Comparison of ENCODE assay signal across 9 cellular contexts in genomic region chr11:128157423-128158298, GRCh38.
DNase-seq lines count a peak whose midpoint lies in the region; ATAC-seq and TF ChIP-seq lines count a peak whose summit lies in the region.
"Had no signal": no experiment of that assay in that cellular context is flagged by ENCODE, and none has a peak within 500 bp of the region (broad histone marks: within the 10 kb centered on the region; RNA-seq: fewer than 3 reads in every experiment).

No MANE protein-coding gene starts in this region.

- H3K18ac ChIP-seq in mesenchymal stem cell (ENCODE audit: low read depth in 1 of 2, low read length in 2 of 2): no peak overlapping the region

- H3K14ac ChIP-seq in mesenchymal stem cell (ENCODE audit: low read length in 2 of 2): no peak overlapping the region

- no peaks in the 10 kb centered on the region for H3K27me3 ChIP-seq in CD4-positive, alpha-beta T cell (ENCODE audit: control insufficient read depth, insufficient read depth, low read length)
- peaks cover 0 to 25% of the 10 kb centered on the region in 2 experiments for H3K27me3 ChIP-seq in mesenchymal stem cell (ENCODE audit: control insufficient read depth in 1 of 2, insufficient read depth in 1 of 2, low read length in 2 of 2)

- intact Hi-C loops in CD4-positive, alpha-beta T cell (cut with DNase I, micrococcal nuclease): loop anchor here (1.0 to 5.0 kb wide), 6 partner anchors 15 to 800 kb away; no protein-coding TSS in a partner anchor
- intact Hi-C loops in activated CD4-positive, alpha-beta T cell treated with anti-CD3 and anti-CD28 coated beads for 36 hours (cut with DNase I, micrococcal nuclease): loop anchor here (1.0 kb wide), 6 partner anchors 126 to 799 kb away; no protein-coding TSS in a partner anchor

- H3K4me2 ChIP-seq in mesenchymal stem cell (ENCODE audit: low read length, poor library complexity, severe bottlenecking): peak overlapping the region; percentile 47

- H3K4me1 Mint-ChIP-seq in CD4-positive, alpha-beta T cell (ENCODE audit: low read depth): peaks cover 8% of the 10 kb centered on the region
- peaks cover 10% of the 10 kb centered on the region for H3K4me1 Mint-ChIP-seq in activated CD4-positive, alpha-beta T cell treated with anti-CD3 and anti-CD28 coated beads for 36 hours

- H3K4me1 ChIP-seq in mesenchymal stem cell (ENCODE audit: control insufficient read depth, insufficient read depth, low read depth, low read length): no peaks in the 10 kb centered on the region

- peak in 9 of 10 experiments; percentile 9 to 57 (median 40) for DNase-seq in CD4-positive, alpha-beta T cell
- peak; percentile 14 for DNase-seq in GM19240 (ENCODE audit: insufficient read length, low spot score)
- peak; percentile 67 for DNase-seq in NCI-H510A (lab: John Stamatoyannopoulos, UW)
- DNase-seq in activated CD4-positive, alpha-beta T cell treated with anti-CD3 and anti-CD28 coated beads for 36 hours: peak; percentile 68
- DNase-seq in effector CD4-positive, alpha-beta T cell: peak; percentile 56
- DNase-seq in mesenchymal stem cell: peak; percentile 85
- peak; percentile 12 to 32 for DNase-seq in stimulated activated CD8-positive, alpha-beta memory T cell treated with anti-CD3 and anti-CD28 coated beads, Interleukin-7, amount 100 ng/mL, for 4 hours (ENCODE audit: low read depth in 2 of 2)

- H2AK5ac ChIP-seq in mesenchymal stem cell (ENCODE audit: low read length, severe bottlenecking): no peak overlapping the region

- POLR2A ChIA-PET in CD4-positive, alpha-beta T cell (lab: Charles Lee): interaction anchor here (0.6 to 2.5 kb wide), 13 partner anchors 73 to 796 kb away, joined by 3 to 21 read pairs (median 4); no protein-coding TSS in a partner anchor
- POLR2A ChIA-PET in activated CD4-positive, alpha-beta T cell treated with anti-CD3 and anti-CD28 coated beads for 36 hours (lab: Charles Lee): no interaction called here

- H3K27me3 Mint-ChIP-seq in CD4-positive, alpha-beta T cell: no peaks in the 10 kb centered on the region
- H3K27me3 Mint-ChIP-seq in activated CD4-positive, alpha-beta T cell treated with anti-CD3 and anti-CD28 coated beads for 36 hours: no peaks in the 10 kb centered on the region
- H3K27me3 Mint-ChIP-seq: dendritic cell treated with granulocyte-macrophage colony-stimulating factor and Interleukin-4, amounts not matched to agents 40 ng/mL and 50 ng/mL, for 4 days had no signal

- H3K23ac ChIP-seq in mesenchymal stem cell (ENCODE audit: low read length in 2 of 2): no peak overlapping the region

- no peak overlapping the region for H2BK12ac ChIP-seq in mesenchymal stem cell (ENCODE audit: low read length in 2 of 2)

- whole genome bisulfite sequencing in mesenchymal stem cell: 0% methylated on average over 3 of the region's 5 CpGs

- H2AFZ ChIP-seq in mesenchymal stem cell (ENCODE audit: low read depth, low read length): no peak overlapping the region

- peak; percentile 94 for ATAC-seq in CD4-positive, alpha-beta T cell (ENCODE audit: poor library complexity)
- peak; percentile 85 for ATAC-seq in HG03378 (IDR thresholded peaks at IDR 0.05; ENCODE audit: unreplicated experiment)
- ATAC-seq in activated CD4-positive, alpha-beta T cell treated with anti-CD3 and anti-CD28 coated beads for 36 hours: peak; percentile 91

- H3K79me1 ChIP-seq in mesenchymal stem cell (replicated peaks; ENCODE audit: low read length, poor library complexity, severe bottlenecking): no peaks in the 10 kb centered on the region

- H3K27ac ChIP-seq in CD4-positive, alpha-beta T cell (ENCODE audit: low read depth, low read length): no peak overlapping the region
- no peak overlapping the region for H3K27ac ChIP-seq in mesenchymal stem cell (ENCODE audit: low read length, poor library complexity, severe bottlenecking)

- no peaks in the 10 kb centered on the region for H3K9me3 ChIP-seq in CD4-positive, alpha-beta T cell (ENCODE audit: control insufficient read depth, low read length)
- no peaks in the 10 kb centered on the region for H3K9me3 ChIP-seq in mesenchymal stem cell (ENCODE audit: control insufficient read depth, low read length)

- no peaks in the 10 kb centered on the region for H3K9me3 Mint-ChIP-seq in CD4-positive, alpha-beta T cell
- no peaks in the 10 kb centered on the region for H3K9me3 Mint-ChIP-seq in activated CD4-positive, alpha-beta T cell treated with anti-CD3 and anti-CD28 coated beads for 36 hours (ENCODE audit: low read depth)
- H3K9me3 Mint-ChIP-seq: dendritic cell treated with granulocyte-macrophage colony-stimulating factor and Interleukin-4, amounts not matched to agents 40 ng/mL and 50 ng/mL, for 4 days had no signal

- peak overlapping the region; percentile 24 for H3K27ac Mint-ChIP-seq in CD4-positive, alpha-beta T cell
- H3K27ac Mint-ChIP-seq in activated CD4-positive, alpha-beta T cell treated with anti-CD3 and anti-CD28 coated beads for 36 hours: peak overlapping the region; percentile 86
- H3K27ac Mint-ChIP-seq: dendritic cell treated with granulocyte-macrophage colony-stimulating factor and Interleukin-4, amounts not matched to agents 40 ng/mL and 50 ng/mL, for 4 days had no signal

- no peak overlapping the region for H2BK120ac ChIP-seq in mesenchymal stem cell (ENCODE audit: low read depth, low read length)

- peak overlapping the region; percentile 81 for H3K9ac ChIP-seq in mesenchymal stem cell (ENCODE audit: low read length)

- peak overlapping the region; percentile 87 for H3K4me3 Mint-ChIP-seq in CD4-positive, alpha-beta T cell
- H3K4me3 Mint-ChIP-seq in activated CD4-positive, alpha-beta T cell treated with anti-CD3 and anti-CD28 coated beads for 36 hours: peak overlapping the region; percentile 60
- H3K4me3 Mint-ChIP-seq: dendritic cell treated with granulocyte-macrophage colony-stimulating factor and Interleukin-4, amounts not matched to agents 40 ng/mL and 50 ng/mL, for 4 days had no signal

- H3K36me3 ChIP-seq in mesenchymal stem cell (ENCODE audit: control insufficient read depth in 1 of 2, insufficient read depth in 2 of 2, low read depth in 1 of 2, low read length in 2 of 2): no peaks in the 10 kb centered on the region

- peak; percentile 100 for TF ChIP-seq CTCF in CD4-positive, alpha-beta T cell (IDR thresholded peaks at IDR 0.05)

- no peaks in the 10 kb centered on the region for H3K36me3 Mint-ChIP-seq in CD4-positive, alpha-beta T cell (ENCODE audit: low read depth)
- H3K36me3 Mint-ChIP-seq in activated CD4-positive, alpha-beta T cell treated with anti-CD3 and anti-CD28 coated beads for 36 hours (ENCODE audit: low read depth): no peaks in the 10 kb centered on the region

- no peak overlapping the region for H4K91ac ChIP-seq in mesenchymal stem cell (ENCODE audit: low read length)

- H2BK5ac ChIP-seq in mesenchymal stem cell (ENCODE audit: low read depth, low read length, poor library complexity, severe bottlenecking): no peak overlapping the region

- H2BK15ac ChIP-seq in mesenchymal stem cell (ENCODE audit: low read depth, poor library complexity, severe bottlenecking): no peak overlapping the region

- no peak overlapping the region for H4K8ac ChIP-seq in mesenchymal stem cell (ENCODE audit: low read length)

- H3K4me3 ChIP-seq in mesenchymal stem cell (ENCODE audit: insufficient read depth in 1 of 2, low read depth in 1 of 2, low read length in 2 of 2): peak overlapping the region in 1 of 2 experiments; percentile 60

- CTCF ChIA-PET in CD4-positive, alpha-beta T cell (lab: Charles Lee): interaction anchor here (0.6 to 7.2 kb wide), 48 partner anchors 9 to 750 kb away, joined by 3 to 63 read pairs (median 4); no protein-coding TSS in a partner anchor
- CTCF ChIA-PET in activated CD4-positive, alpha-beta T cell treated with anti-CD3 and anti-CD28 coated beads for 36 hours (lab: Charles Lee): interaction anchor here (0.6 to 7.2 kb wide), 118 partner anchors 10 to 803 kb away, joined by 3 to 139 read pairs (median 4); partner anchors contain the start of genes KCNJ1 and KCNJ5

- H3K4ac ChIP-seq in mesenchymal stem cell (ENCODE audit: low read depth in 1 of 2, low read length in 2 of 2): no peak overlapping the region

Comparison
In these comparisons a context has a peak if more than half of its experiments do, and no peak if none do; other contexts are left out.
1. DNase-seq: peak in every context shown above with its lines; median percentile 85 in mesenchymal stem cell; 68 in activated CD4-positive, alpha-beta T cell treated with anti-CD3 and anti-CD28 coated beads for 36 hours; 67 in NCI-H510A; 56 in effector CD4-positive, alpha-beta T cell; 40 in CD4-positive, alpha-beta T cell; 22 in stimulated activated CD8-positive, alpha-beta memory T cell treated with anti-CD3 and anti-CD28 coated beads, Interleukin-7, amount 100 ng/mL, for 4 hours; 14 in GM19240.